Comparison of ENCODE assay signal across 9 cellular contexts in the genomic region with DNA sequence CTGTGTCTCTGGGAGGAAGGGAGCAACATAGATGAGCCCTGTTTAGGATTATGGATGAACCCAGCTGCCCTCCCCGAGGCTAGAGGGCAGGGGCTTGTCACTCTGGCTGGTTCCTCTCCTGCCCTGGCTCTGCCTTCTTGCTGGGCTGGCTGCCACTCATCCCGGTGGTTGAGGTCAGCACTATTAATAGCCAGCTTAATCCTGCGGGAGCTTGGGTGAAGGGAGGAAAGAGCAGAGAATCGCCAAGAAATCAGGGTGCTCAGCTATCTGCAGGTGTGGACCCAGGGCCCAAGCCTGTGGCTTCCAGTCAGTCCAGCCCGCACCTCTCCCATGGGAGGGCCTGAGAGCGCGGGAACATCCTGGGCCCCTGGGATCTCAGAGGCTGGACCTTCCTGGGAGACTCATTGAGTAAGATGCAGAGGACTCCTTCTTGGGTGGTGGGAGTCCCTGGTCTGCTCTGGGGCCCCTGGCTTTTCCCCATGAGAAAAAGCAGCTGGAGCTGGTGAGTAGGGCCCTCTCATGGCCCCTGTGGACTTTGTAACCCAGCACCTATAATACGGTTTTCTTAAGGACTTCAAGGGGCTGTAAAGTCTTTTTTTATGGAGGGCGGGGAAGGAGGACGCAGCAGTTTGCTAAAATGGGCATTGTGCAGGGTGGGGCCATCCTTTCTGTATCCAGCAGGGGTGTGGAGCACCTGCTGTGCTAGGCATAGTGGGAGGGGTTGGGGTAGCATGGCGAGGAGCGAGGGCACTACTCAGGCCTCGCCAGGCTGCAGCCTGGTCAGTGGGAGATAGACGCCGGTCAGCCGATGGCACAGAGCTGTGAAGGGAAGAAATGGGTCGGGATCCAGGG. TPM values are rescaled to one million over a fixed set of nuclear protein-coding genes. Genes with fewer than 3 reads are reported as not detected.
DNase-seq lines count a peak whose midpoint lies in the region; ATAC-seq and TF ChIP-seq lines count a peak whose summit lies in the region.
"Had no signal": no experiment of that assay in that cellular context is flagged by ENCODE, and none has a peak within 500 bp of the region (broad histone marks: within the 10 kb centered on the region; RNA-seq: fewer than 3 reads in every experiment).

No MANE protein-coding gene starts in this region.

- no peak overlapping the region for H3K4me2 ChIP-seq in mammary epithelial cell (ENCODE audit: insufficient read depth, low read depth, low read length)

- H3K36me3 ChIP-seq in MG63, result no peaks in the 10 kb centered on the region
- no peaks in the 10 kb centered on the region for H3K36me3 ChIP-seq in mammary epithelial cell (ENCODE audit: insufficient read depth, low read length)
- H3K36me3 ChIP-seq in testis (ENCODE audit: low read depth, missing control alignments), result no peaks in the 10 kb centered on the region

- no peaks in the 10 kb centered on the region for H3K9me3 ChIP-seq in MG63
- no peaks in the 10 kb centered on the region for H3K9me3 ChIP-seq in mammary epithelial cell (replicated peaks; ENCODE audit: insufficient read depth, low read length)
- no peaks in the 10 kb centered on the region for H3K9me3 ChIP-seq in testis

- no peaks in the 10 kb centered on the region for H3K27me3 ChIP-seq in MG63
- H3K27me3 ChIP-seq in mammary epithelial cell (ENCODE audit: insufficient read depth, low read length), result no peaks in the 10 kb centered on the region
- no peaks in the 10 kb centered on the region for H3K27me3 ChIP-seq in testis

- 86% methylated on average over 15 of the region's 17 CpGs for WGBS in mammary epithelial cell (ENCODE audit: low coverage, missing lambda C conversion rate)
- 74 to 83% methylated on average over 16 to 17 of the region's 17 CpGs for WGBS in testis, 2 donors

- TF ChIP-seq POLR2A in testis (IDR thresholded peaks at IDR 0.05), result no peak

- H3K4me3 ChIP-seq in MG63, result no peak overlapping the region
- no peak overlapping the region for H3K4me3 ChIP-seq in mammary epithelial cell (replicated peaks in 1 of 3; ENCODE audit: insufficient read depth in 1 of 3, low read depth in 2 of 3, low read length in 3 of 3)
- no peak overlapping the region for H3K4me3 ChIP-seq in testis

- no peak overlapping the region for H3K27ac ChIP-seq in mammary epithelial cell (ENCODE audit: insufficient read depth, low read depth, low read length)
- no peak overlapping the region for H3K27ac ChIP-seq in testis

- ATAC-seq in left lobe of liver (peak; percentile 96), GM19035 (IDR thresholded peaks at IDR 0.05; ENCODE audit: unreplicated experiment) (no peak)
- ATAC-seq: activated naive CD8-positive, alpha-beta T cell treated with anti-CD3 and anti-CD28 coated beads, Interleukin-2, amount 50 U/mL, for 24 hours had no signal

- H4K20me1 ChIP-seq in mammary epithelial cell (ENCODE audit: insufficient read depth, low read length), result no peaks in the 10 kb centered on the region

- BruUV-seq in mammary epithelial cell (replicated peaks; lab: Mats Ljungman, UMichigan), result no TSS peak

- H2AFZ ChIP-seq in mammary epithelial cell (ENCODE audit: low read depth, low read length), result no peak overlapping the region

- dilution Hi-C loops in mammary epithelial cell (cut with HindIII; ENCODE audit: low sequenced_read_pairs), result no loop called here

- TF ChIP-seq CTCF in mammary epithelial cell (conservative IDR thresholded peaks at IDR 0.05 in 1 of 2, IDR thresholded peaks at IDR 0.05 in 1 of 2; ENCODE audit: extremely low read depth in 1 of 2, insufficient read depth in 1 of 2, low read depth in 1 of 2, low read length in 2 of 2) (no peak), testis (IDR thresholded peaks at IDR 0.05) (no peak)

- CTCF ChIA-PET in mammary epithelial cell (lab: Charles Lee; ENCODE audit: low non-redundant PET), result no interaction called here

- no peak overlapping the region for H3K9ac ChIP-seq in mammary epithelial cell (ENCODE audit: insufficient read depth, low read length)

- H3K79me2 ChIP-seq in mammary epithelial cell (ENCODE audit: insufficient read depth, low read length), result no peaks in the 10 kb centered on the region

- intact Hi-C loops in mammary epithelial cell (cut with micrococcal nuclease), result no loop called here
- intact Hi-C loops in testis (cut with DNase I; ENCODE audit: low total_unique reads), result no loop called here

- in situ Hi-C loops in mammary epithelial cell (cut with MboI; ENCODE audit: low sequenced_read_pairs in 2 of 2), result no loop called here

- peak; percentile 88 for DNase-seq in MG63
- DNase-seq in mammary epithelial cell, result peak; percentile 11
- peak; percentile 81 for DNase-seq in left lobe of liver (ENCODE audit: low spot score)
- DNase-seq in testis, result peak; percentile 57
- no peak for DNase-seq in RPMI8226
- DNase-seq in NK-92 treated with Interleukin-12 subunit alpha and Interleukin-12 subunit beta, amount 100 ng/mL, for 24 hours (lab: John Stamatoyannopoulos, UW), result no peak
- DNase-seq in DMS79 treated with DMSO at 0.1 percent for 48 hours (lab: John Stamatoyannopoulos, UW), result no peak
- DNase-seq: activated naive CD8-positive, alpha-beta T cell treated with anti-CD3 and anti-CD28 coated beads, Interleukin-2, amount 50 U/mL, for 24 hours had no signal

- peaks cover 15% of the 10 kb centered on the region for H3K4me1 ChIP-seq in mammary epithelial cell (ENCODE audit: insufficient read depth, low read length)
- H3K4me1 ChIP-seq in testis, result no peaks in the 10 kb centered on the region

RNA-seq across cellular contexts. Expression of a gene that starts 27.4 kb away (rescaled TPM):
- total RNA-seq in MG63 (2014; rRNA removed; shearing (Covaris generic); ENCODE audit: low replicate concordance), result 7.1 and 8.5 TPM in 2 replicates
- total RNA-seq in mammary epithelial cell (1 to 10 TPM; 5.7 to 5.8 TPM), left lobe of liver (31.4 TPM), testis (10 to 100 TPM; 32.2 to 33.6 TPM)
- polyA plus RNA-seq in mammary epithelial cell (5.0 TPM), testis (ENCODE audit: insufficient read depth, low read depth, low replicate concordance) (33.5 TPM)
- polyA minus RNA-seq in mammary epithelial cell, result 5.9 TPM

RNA-seq across cellular contexts. Expression of a gene that starts 27.9 kb away (rescaled TPM):
- total RNA-seq in MG63 (2014; rRNA removed; shearing (Covaris generic); ENCODE audit: low replicate concordance), result 1.8 and 3.9 TPM in 2 replicates
- total RNA-seq in mammary epithelial cell, result 1 to 10 TPM; 8.1 to 8.2 TPM
- polyA plus RNA-seq in mammary epithelial cell, result 7.8 TPM
- 11.6 TPM for polyA minus RNA-seq in mammary epithelial cell
- 3.4 TPM for total RNA-seq in left lobe of liver
- total RNA-seq in testis, result 10 to 100 TPM; 18.0 to 18.4 TPM
- polyA plus RNA-seq in testis (ENCODE audit: insufficient read depth, low read depth, low replicate concordance), result 21.8 TPM

RNA-seq across cellular contexts. Expression of a gene that starts 48.8 kb away (rescaled TPM):
- 28.5 and 32.0 TPM in 2 replicates for total RNA-seq in MG63 (2014; rRNA removed; shearing (Covaris generic); ENCODE audit: low replicate concordance)
- total RNA-seq in mammary epithelial cell, result 10 to 100 TPM; 15.3 to 17.3 TPM
- 18.2 TPM for polyA plus RNA-seq in mammary epithelial cell
- polyA minus RNA-seq in mammary epithelial cell, result 30.0 TPM
- 12.0 TPM for total RNA-seq in left lobe of liver
- 10 to 100 TPM; 24.2 to 24.5 TPM for total RNA-seq in testis
- polyA plus RNA-seq in testis (ENCODE audit: insufficient read depth, low read depth, low replicate concordance), result 25.2 TPM

RNA-seq across cellular contexts. Expression of a gene that starts 55.2 kb away (rescaled TPM):
- total RNA-seq in MG63 (2014; rRNA removed; shearing (Covaris generic); ENCODE audit: low replicate concordance), result 1.7 and 8.3 TPM in 2 replicates
- total RNA-seq in mammary epithelial cell, result 1 to 10 TPM in 1 of 2 donors, under 1 TPM in 1; 0.82 to 1.7 TPM
- 0.49 TPM for polyA plus RNA-seq in mammary epithelial cell
- polyA minus RNA-seq in mammary epithelial cell, result 0.36 TPM
- total RNA-seq in left lobe of liver, result 4.4 TPM
- 1 to 10 TPM; 5.3 to 6.8 TPM for total RNA-seq in testis
- 7.5 TPM for polyA plus RNA-seq in testis (ENCODE audit: insufficient read depth, low read depth, low replicate concordance)

Comparison
In these comparisons a context has a peak if more than half of its experiments do, and no peak if none do; other contexts are left out.
1. DNase-seq: peak in MG63 (single experiment), mammary epithelial cell (single experiment), left lobe of liver (single experiment) and testis (single experiment); none in RPMI8226 (single experiment), NK-92 treated with Interleukin-12 subunit alpha and Interleukin-12 subunit beta, amount 100 ng/mL, for 24 hours (single experiment) and DMS79 treated with DMSO at 0.1 percent for 48 hours (single experiment).